Comparison of ENCODE assay signal across 13 cellular contexts in genomic region chr6:75350808-75351207, GRCh38.
DNase-seq lines count a peak whose midpoint lies in the region; TF ChIP-seq lines count a peak whose summit lies in the region.
"Had no signal": no experiment of that assay in that cellular context is flagged by ENCODE, and none has a peak within 500 bp of the region (broad histone marks: within the 10 kb centered on the region; RNA-seq: fewer than 3 reads in every experiment).

No MANE protein-coding gene starts in this region.

- TF ChIP-seq CTCF in cardiac muscle cell (IDR thresholded peaks at IDR 0.05; ENCODE audit: low read depth, low read length), result no peak
- no peak for TF ChIP-seq CTCF in right atrium auricular region (IDR thresholded peaks at IDR 0.05)
- TF ChIP-seq CTCF in nephron progenitor cell (IDR thresholded peaks at IDR 0.05), result no peak
- no peak for TF ChIP-seq CTCF in mammary epithelial cell (conservative IDR thresholded peaks at IDR 0.05 in 1 of 2, IDR thresholded peaks at IDR 0.05 in 1 of 2; ENCODE audit: extremely low read depth in 1 of 2, insufficient read depth in 1 of 2, low read depth in 1 of 2, low read length in 2 of 2)

- no peaks in the 10 kb centered on the region for H3K36me3 Mint-ChIP-seq in nephron progenitor cell (ENCODE audit: low read depth)
- H3K36me3 Mint-ChIP-seq: CD8-positive, alpha-beta memory T cell had no signal

- in situ Hi-C loops in mammary epithelial cell (cut with MboI; ENCODE audit: low sequenced_read_pairs in 2 of 2), result no loop called here

- H2AFZ ChIP-seq in mammary epithelial cell (ENCODE audit: low read depth, low read length), result no peak overlapping the region

- peaks cover 8% of the 10 kb centered on the region for H3K27me3 Mint-ChIP-seq in nephron progenitor cell (ENCODE audit: low read depth, poor library complexity)

- H3K79me2 ChIP-seq in mammary epithelial cell (ENCODE audit: insufficient read depth, low read length), result no peaks in the 10 kb centered on the region

- no peaks in the 10 kb centered on the region for H3K27me3 ChIP-seq in cardiac muscle cell
- H3K27me3 ChIP-seq in right atrium auricular region, result no peaks in the 10 kb centered on the region
- peaks cover 6% of the 10 kb centered on the region for H3K27me3 ChIP-seq in mammary epithelial cell (ENCODE audit: insufficient read depth, low read length)
- H3K27me3 ChIP-seq: BLaER1 had no signal

- H3K9me3 Mint-ChIP-seq in nephron progenitor cell, result no peaks in the 10 kb centered on the region
- H3K9me3 Mint-ChIP-seq: CD8-positive, alpha-beta memory T cell had no signal

- no peak overlapping the region for H3K27ac Mint-ChIP-seq in nephron progenitor cell
- H3K27ac Mint-ChIP-seq: CD8-positive, alpha-beta memory T cell had no signal

- H3K4me2 ChIP-seq in mammary epithelial cell (ENCODE audit: insufficient read depth, low read depth, low read length), result no peak overlapping the region
- H3K4me2 ChIP-seq: BLaER1 had no signal

- no TSS peak for BruUV-seq in mammary epithelial cell (replicated peaks; lab: Mats Ljungman, UMichigan)

- no peak overlapping the region for H3K4me3 ChIP-seq in cardiac muscle cell
- no peak overlapping the region for H3K4me3 ChIP-seq in right atrium auricular region
- no peak overlapping the region for H3K4me3 ChIP-seq in mammary epithelial cell (replicated peaks in 1 of 3; ENCODE audit: insufficient read depth in 1 of 3, low read depth in 2 of 3, low read length in 3 of 3)
- H3K4me3 ChIP-seq: BLaER1 had no signal

- H3K36me3 ChIP-seq in cardiac muscle cell (peaks cover 18% of the 10 kb centered on the region), right atrium auricular region (peaks cover 18% of the 10 kb centered on the region), mammary epithelial cell (ENCODE audit: insufficient read depth, low read length) (no peaks in the 10 kb centered on the region)
- H3K36me3 ChIP-seq: BLaER1 had no signal

- dilution Hi-C loops in mammary epithelial cell (cut with HindIII; ENCODE audit: low sequenced_read_pairs), result no loop called here

- CTCF ChIA-PET in mammary epithelial cell (lab: Charles Lee; ENCODE audit: low non-redundant PET), result no interaction called here

- H3K9me3 ChIP-seq in cardiac muscle cell (ENCODE audit: low read depth), result no peaks in the 10 kb centered on the region
- no peaks in the 10 kb centered on the region for H3K9me3 ChIP-seq in right atrium auricular region
- H3K9me3 ChIP-seq in mammary epithelial cell (replicated peaks; ENCODE audit: insufficient read depth, low read length), result no peaks in the 10 kb centered on the region
- H3K9me3 ChIP-seq: BLaER1, Caco-2 had no signal

- intact Hi-C loops in mammary epithelial cell (cut with micrococcal nuclease), result no loop called here

- peak overlapping the region; percentile 55 for H3K27ac ChIP-seq in cardiac muscle cell
- no peak overlapping the region for H3K27ac ChIP-seq in right atrium auricular region
- no peak overlapping the region for H3K27ac ChIP-seq in mammary epithelial cell (ENCODE audit: insufficient read depth, low read depth, low read length)
- H3K27ac ChIP-seq: BLaER1 had no signal

- DNase-seq in cardiac muscle cell (ENCODE audit: low read depth in 1 of 2, low spot score in 1 of 2) (no peak), right atrium auricular region (ENCODE audit: low spot score) (no peak), NCI-H69 (lab: John Stamatoyannopoulos, UW) (peak; percentile 55), nephron progenitor cell (no peak), mammary epithelial cell (no peak), NCI-H2196 (lab: John Stamatoyannopoulos, UW; ENCODE audit: unreplicated experiment) (no peak), NCI-H2107 treated with DMSO at 0.1 percent for 48 hours (lab: John Stamatoyannopoulos, UW; ENCODE audit: unreplicated experiment) (no peak)
- DNase-seq: 8988T; AML-193; Caco-2; CD8-positive, alpha-beta memory T cell; GF-D8 had no signal

- H4K20me1 ChIP-seq in mammary epithelial cell (ENCODE audit: insufficient read depth, low read length), result no peaks in the 10 kb centered on the region
- H4K20me1 ChIP-seq: BLaER1 had no signal

- peaks cover 33% of the 10 kb centered on the region for H3K4me1 ChIP-seq in cardiac muscle cell (ENCODE audit: low read depth)
- H3K4me1 ChIP-seq in right atrium auricular region, result peaks cover 0 to 16% of the 10 kb centered on the region in 2 donors
- H3K4me1 ChIP-seq in mammary epithelial cell (ENCODE audit: insufficient read depth, low read length), result no peaks in the 10 kb centered on the region
- H3K4me1 ChIP-seq: BLaER1, Caco-2 had no signal

- 73% methylated on average over 4 of the region's 6 CpGs for WGBS in mammary epithelial cell (ENCODE audit: low coverage, missing lambda C conversion rate)

- H3K9ac ChIP-seq in mammary epithelial cell (ENCODE audit: insufficient read depth, low read length), result no peak overlapping the region
- H3K9ac ChIP-seq: BLaER1 had no signal

- H3K4me1 Mint-ChIP-seq in nephron progenitor cell, result peaks cover 15% of the 10 kb centered on the region

- peak overlapping the region; percentile 52 for H3K4me3 Mint-ChIP-seq in nephron progenitor cell
- H3K4me3 Mint-ChIP-seq: CD8-positive, alpha-beta memory T cell had no signal
